In genomic region chr15:30130066-30130465, GRCh38 we compare ENCODE assay signal across 12 cellular contexts. TPM values are rescaled to one million over a fixed set of nuclear protein-coding genes. Genes with fewer than 3 reads are reported as not detected.
A peak's percentile ranks its signal among the peaks of the same experiment; 100 is the strongest.
DNase-seq lines count a peak whose midpoint lies in the region; ATAC-seq, FAIRE-seq and TF ChIP-seq lines count a peak whose summit lies in the region.
"Not testable (repeated sequence)": the region's sequence is repeated elsewhere in the genome, so short reads cannot be mapped to it uniquely, and the experiment has no call there.
"Had no signal": no experiment of that assay in that cellular context is flagged by ENCODE, and none has a peak within 500 bp of the region (broad histone marks: within the 10 kb centered on the region; RNA-seq: fewer than 3 reads in every experiment).

No MANE protein-coding gene starts in this region.

- not testable (repeated sequence) for H3K4me1 ChIP-seq in CD4-positive, CD25-positive, alpha-beta regulatory T cell (ENCODE audit: control insufficient read depth, insufficient read depth, low read length, poor library complexity, severe bottlenecking); OCI-LY7 (ENCODE audit: insufficient read depth, low read length, poor library complexity, severe bottlenecking); endothelial cell of umbilical vein (ENCODE audit: control insufficient read depth, extremely low read depth, insufficient read depth, low read length)

- not testable (repeated sequence) for H3K27me3 ChIP-seq in CD4-positive, CD25-positive, alpha-beta regulatory T cell (ENCODE audit: control insufficient read depth, insufficient read depth, low read length); endothelial cell of umbilical vein (ENCODE audit: control insufficient read depth in 2 of 2, insufficient read depth in 2 of 2, low read length in 2 of 2)

- H3K27ac Mint-ChIP-seq in CD4-positive, CD25-positive, alpha-beta regulatory T cell; osteocyte (ENCODE audit: unreplicated experiment): not testable (repeated sequence)

- not testable (repeated sequence) for H3K9me1 ChIP-seq in endothelial cell of umbilical vein (replicated peaks; ENCODE audit: control insufficient read depth, extremely low read depth, insufficient read depth, low read length)

- not testable (repeated sequence) for H3K27me3 Mint-ChIP-seq in CD4-positive, CD25-positive, alpha-beta regulatory T cell; osteocyte (ENCODE audit: unreplicated experiment)

- FAIRE-seq in endothelial cell of umbilical vein (lab: Jason Lieb, UNC), result not testable (repeated sequence)

- BruUV-seq in OCI-LY7 (replicated peaks; lab: Mats Ljungman, UMichigan); endothelial cell of umbilical vein (replicated peaks; lab: Mats Ljungman, UMichigan): not testable (repeated sequence)

- H4K20me1 ChIP-seq in OCI-LY7 (ENCODE audit: insufficient read depth, low read length); endothelial cell of umbilical vein (replicated peaks; ENCODE audit: control insufficient read depth, extremely low read depth, insufficient read depth, low read length): not testable (repeated sequence)

- dilution Hi-C loops in endothelial cell of umbilical vein (cut with MboI; ENCODE audit: extremely low pct_ligation_motif_present, low sequenced_read_pairs), result not testable (repeated sequence)

- DNase-seq in CD4-positive, CD25-positive, alpha-beta regulatory T cell, result peak in 2 of 3 donors; percentile 7 to 23
- DNase-seq in H4 (ENCODE audit: low spot score), result peak; percentile 1
- DNase-seq in OCI-LY7 (ENCODE audit: low spot score), result peak; percentile 0
- peak; percentile 5 for DNase-seq in astrocyte of the hippocampus (ENCODE audit: low read depth, low spot score)
- DNase-seq in endothelial cell of umbilical vein (ENCODE audit: low read depth, low spot score), result peak; percentile 0
- peak; percentile 3 for DNase-seq in iris pigment epithelial cell (ENCODE audit: low read depth)
- not testable (repeated sequence) for DNase-seq in osteocyte (ENCODE audit: extremely low spot score, unreplicated experiment)

- not testable (repeated sequence) for H3K9me3 ChIP-seq in CD4-positive, CD25-positive, alpha-beta regulatory T cell (ENCODE audit: control insufficient read depth in 2 of 2, low read length in 2 of 2); OCI-LY7 (ENCODE audit: low read length); endothelial cell of umbilical vein (replicated peaks; ENCODE audit: control insufficient read depth, insufficient read depth, low read length)

- POLR2A ChIA-PET in OCI-LY7 (lab: Charles Lee); endothelial cell of umbilical vein (lab: Charles Lee): not testable (repeated sequence)

- not testable (repeated sequence) for H3K36me3 Mint-ChIP-seq in CD4-positive, CD25-positive, alpha-beta regulatory T cell; osteocyte (ENCODE audit: unreplicated experiment)

- not testable (repeated sequence) for H3K4me3 Mint-ChIP-seq in CD4-positive, CD25-positive, alpha-beta regulatory T cell; osteocyte (ENCODE audit: unreplicated experiment)

- H3K9me2 ChIP-seq in OCI-LY7 (ENCODE audit: insufficient read depth, low read length), result not testable (repeated sequence)

- not testable (repeated sequence) for H3K4me2 ChIP-seq in OCI-LY7 (ENCODE audit: low read length); endothelial cell of umbilical vein (ENCODE audit: insufficient read depth, low read length)

- TF ChIP-seq CTCF in OCI-LY7 (conservative IDR thresholded peaks at IDR 0.05; ENCODE audit: low read length) (0 out of 2 replicates have a peak, but pooled peaks have one; percentile 20), osteocyte (IDR thresholded peaks at IDR 0.05) (peak; percentile 9)
- TF ChIP-seq CTCF in endothelial cell of umbilical vein (IDR thresholded peaks at IDR 0.05; ENCODE audit: extremely low read depth in 1 of 2, insufficient read depth in 1 of 2, low read depth in 1 of 2, low read length in 2 of 2), result not testable (repeated sequence)

- H3K4me3 ChIP-seq in CD4-positive, CD25-positive, alpha-beta regulatory T cell (ENCODE audit: low read depth, low read length); OCI-LY7 (ENCODE audit: low read depth, low read length, poor library complexity, severe bottlenecking); endothelial cell of umbilical vein (replicated peaks in 1 of 3; ENCODE audit: insufficient read depth in 1 of 3, low read depth in 1 of 3, low read length in 3 of 3): not testable (repeated sequence)

- TF ChIP-seq POLR2A in endothelial cell of umbilical vein (IDR thresholded peaks at IDR 0.05; ENCODE audit: low read depth, low read length), result not testable (repeated sequence)

- H3K36me3 ChIP-seq in CD4-positive, CD25-positive, alpha-beta regulatory T cell (ENCODE audit: control insufficient read depth, insufficient read depth, low read length); OCI-LY7 (ENCODE audit: insufficient read depth, low read length); endothelial cell of umbilical vein (ENCODE audit: control insufficient read depth in 2 of 2, extremely low read depth in 1 of 2, insufficient read depth in 2 of 2, low read length in 2 of 2): not testable (repeated sequence)

- CTCF ChIA-PET in OCI-LY7 (lab: Charles Lee; ENCODE audit: unreplicated experiment); endothelial cell of umbilical vein (lab: Charles Lee): not testable (repeated sequence)

- not testable (repeated sequence) for H3K9me3 Mint-ChIP-seq in CD4-positive, CD25-positive, alpha-beta regulatory T cell; osteocyte (ENCODE audit: unreplicated experiment)

- ATAC-seq in CD4-positive, CD25-positive, alpha-beta regulatory T cell (ENCODE audit: low read depth in 2 of 2), result not testable (repeated sequence)

- H3K4me1 Mint-ChIP-seq in CD4-positive, CD25-positive, alpha-beta regulatory T cell; osteocyte (ENCODE audit: unreplicated experiment): not testable (repeated sequence)

- not testable (repeated sequence) for H3K79me2 ChIP-seq in OCI-LY7 (ENCODE audit: insufficient read depth, low read depth, low read length); endothelial cell of umbilical vein (ENCODE audit: control insufficient read depth, insufficient read depth, low read length)

- H2AFZ ChIP-seq in OCI-LY7 (ENCODE audit: low read length); endothelial cell of umbilical vein (ENCODE audit: low read depth, low read length): not testable (repeated sequence)

- not testable (repeated sequence) for H3K9ac ChIP-seq in endothelial cell of umbilical vein (replicated peaks; ENCODE audit: extremely low read depth, insufficient read depth, low read length)

- H3K27ac ChIP-seq in CD4-positive, CD25-positive, alpha-beta regulatory T cell (ENCODE audit: insufficient read depth, low read length, poor library complexity, severe bottlenecking); OCI-LY7 (ENCODE audit: low read depth, low read length, poor library complexity, severe bottlenecking); endothelial cell of umbilical vein (ENCODE audit: insufficient read depth, low read depth, low read length): not testable (repeated sequence)

- intact Hi-C loops in OCI-LY7 (cut with micrococcal nuclease; ENCODE audit: unreplicated experiment); endothelial cell of umbilical vein (cut with micrococcal nuclease): not testable (repeated sequence)

RNA-seq across cellular contexts. Expression of gene GOLGA8T, which starts 4.8 kb away (rescaled TPM):
- not detected for total RNA-seq in CD4-positive, CD25-positive, alpha-beta regulatory T cell
- polyA plus RNA-seq in CD4-positive, CD25-positive, alpha-beta regulatory T cell, result not detected
- not detected in 2 replicates for total RNA-seq in H4 (2014; rRNA removed; shearing (Covaris generic))
- total RNA-seq in OCI-LY7 (2014; rRNA removed; shearing (Covaris generic)), result 1.2 TPM in 1 of 2 replicates, not detected in the other
- total RNA-seq in OCI-LY7 (2022) (not detected in 2 replicates), endothelial cell of umbilical vein (not detected in 2 replicates), osteocyte (0.94 TPM in 1 of 2 replicates, not detected in the other)
- polyA plus RNA-seq in endothelial cell of umbilical vein, result 0.04 TPM in 1 of 2 replicates, not detected in the other
- not detected in 2 replicates for polyA plus RNA-seq in endothelial cell of umbilical vein (2011; cell fraction: cytosol; rRNA removed)
- polyA plus RNA-seq in endothelial cell of umbilical vein (2011; cell fraction: nucleus; rRNA removed), result 0.15 and 0.20 TPM in 2 replicates
- 0.11 and 0.46 TPM in 2 replicates for polyA plus RNA-seq in endothelial cell of umbilical vein (2012)
- 0.21 and 0.29 TPM in 2 replicates for polyA minus RNA-seq in endothelial cell of umbilical vein
- not detected for polyA minus RNA-seq in endothelial cell of umbilical vein (2011; cell fraction: cytosol; rRNA and poly(A)+ RNA removed)
- polyA minus RNA-seq in endothelial cell of umbilical vein (2011; cell fraction: nucleus; rRNA and poly(A)+ RNA removed), result 0.77 TPM in 1 of 2 replicates, not detected in the other

RNA-seq across cellular contexts. Expression of gene GOLGA8J, which starts 47.3 kb away (rescaled TPM):
- total RNA-seq in CD4-positive, CD25-positive, alpha-beta regulatory T cell, result not detected
- polyA plus RNA-seq in CD4-positive, CD25-positive, alpha-beta regulatory T cell, result not detected
- total RNA-seq in H4 (2014; rRNA removed; shearing (Covaris generic)), result not detected in 2 replicates
- not detected in 2 replicates for total RNA-seq in OCI-LY7 (2014; rRNA removed; shearing (Covaris generic))
- total RNA-seq in OCI-LY7 (2022) (not detected in 2 replicates), endothelial cell of umbilical vein (0.35 TPM in 1 of 2 replicates, not detected in the other), osteocyte (0.34 TPM in 1 of 2 replicates, not detected in the other)
- not detected in 2 replicates for polyA plus RNA-seq in endothelial cell of umbilical vein
- polyA plus RNA-seq in endothelial cell of umbilical vein (2011; cell fraction: cytosol; rRNA removed), result 0.04 TPM in 1 of 2 replicates, not detected in the other
- 0.18 TPM in 1 of 2 replicates, not detected in the other for polyA plus RNA-seq in endothelial cell of umbilical vein (2011; cell fraction: nucleus; rRNA removed)
- not detected in 2 replicates for polyA plus RNA-seq in endothelial cell of umbilical vein (2012)
- not detected in 2 replicates for polyA minus RNA-seq in endothelial cell of umbilical vein
- polyA minus RNA-seq in endothelial cell of umbilical vein (2011; cell fraction: cytosol; rRNA and poly(A)+ RNA removed), result not detected
- polyA minus RNA-seq in endothelial cell of umbilical vein (2011; cell fraction: nucleus; rRNA and poly(A)+ RNA removed), result not detected in 2 replicates
- total RNA-seq: activated T-helper 17 cell treated with anti-CD3 and anti-CD28 coated beads, Interleukin-2, amount 50 U/mL, for 72 hours; SJSA1; T-cell had no signal
- polyA plus RNA-seq: adrenal gland, esophagus had no signal
